13 cellular contexts compared by ENCODE assay signal in the genomic region with DNA sequence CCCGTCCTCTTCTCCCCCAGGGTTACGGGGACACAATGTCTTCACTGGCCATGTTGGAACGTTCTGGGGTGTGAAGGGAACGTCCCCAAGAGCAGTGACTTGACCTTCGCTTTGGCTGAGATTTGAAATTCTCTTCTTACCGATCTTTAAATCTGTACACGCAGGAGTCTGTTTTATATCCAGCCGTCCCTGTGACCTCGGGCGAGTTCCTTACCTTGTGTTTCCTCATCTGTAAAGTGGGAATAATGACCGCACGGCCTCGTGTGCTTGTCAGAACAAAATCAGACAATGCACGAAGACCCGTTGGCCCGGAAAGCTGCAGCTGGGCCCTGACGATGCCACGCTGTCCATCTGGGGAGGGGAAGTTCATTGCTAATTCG.
"Had no signal": no experiment of that assay in that cellular context is flagged by ENCODE, and none has a peak within 500 bp of the region (broad histone marks: within the 10 kb centered on the region; RNA-seq: fewer than 3 reads in every experiment).

No MANE protein-coding gene starts in this region.

- H3K9me3 ChIP-seq: breast epithelium, heart left ventricle, thoracic aorta had no signal

- H3K36me3 Mint-ChIP-seq: activated CD8-positive, alpha-beta memory T cell treated with anti-CD3 and anti-CD28 coated beads, Interleukin-2, amount 10 ng/mL, durations not matched to agents 7 days and 5 days; activated naive CD8-positive, alpha-beta T cell had no signal

- H3K4me1 Mint-ChIP-seq: activated CD8-positive, alpha-beta memory T cell treated with anti-CD3 and anti-CD28 coated beads, Interleukin-2, amount 10 ng/mL, durations not matched to agents 7 days and 5 days had no signal

- ATAC-seq: activated CD4-positive, CD25-positive, alpha-beta regulatory T cell treated with anti-CD3 and anti-CD28 coated beads, Interleukin-2, amount 50 U/mL, for 24 hours; activated CD8-positive, alpha-beta memory T cell treated with anti-CD3 and anti-CD28 coated beads, Interleukin-2, amount 10 ng/mL, durations not matched to agents 7 days and 5 days; activated T-cell treated with anti-CD3 and anti-CD28 coated beads, Interleukin-2, amount 50 U/mL, for 4 hours had no signal

- H3K4me3 ChIP-seq: breast epithelium, heart left ventricle, thoracic aorta had no signal

- H3K36me3 ChIP-seq: breast epithelium, heart left ventricle, thoracic aorta had no signal

- H3K4me3 Mint-ChIP-seq: activated CD8-positive, alpha-beta memory T cell treated with anti-CD3 and anti-CD28 coated beads, Interleukin-2, amount 10 ng/mL, durations not matched to agents 7 days and 5 days; activated naive CD8-positive, alpha-beta T cell; activated T-cell treated with anti-CD3 and anti-CD28 coated beads, Interleukin-2, amount 50 U/mL, for 4 hours; stimulated activated naive CD8-positive, alpha-beta T cell treated with anti-CD3 and anti-CD28 coated beads, Interleukin-15, Interleukin-2, amounts not matched to agents 100 ng/mL and 50 ng/mL, for 24 hours; T-helper 2 cell treated with Interferon-gamma antibody and Interleukin-4, amounts not matched to agents 5 μg/mL and 100 μg/mL, for 36 hours had no signal

- H3K27ac Mint-ChIP-seq: activated CD8-positive, alpha-beta memory T cell treated with anti-CD3 and anti-CD28 coated beads, Interleukin-2, amount 10 ng/mL, durations not matched to agents 7 days and 5 days; activated naive CD8-positive, alpha-beta T cell; stimulated activated naive CD8-positive, alpha-beta T cell treated with anti-CD3 and anti-CD28 coated beads, Interleukin-15, Interleukin-2, amounts not matched to agents 100 ng/mL and 50 ng/mL, for 24 hours; T-helper 2 cell treated with Interferon-gamma antibody and Interleukin-4, amounts not matched to agents 5 μg/mL and 100 μg/mL, for 36 hours had no signal

- H3K9me3 Mint-ChIP-seq: activated T-cell treated with anti-CD3 and anti-CD28 coated beads, Interleukin-2, amount 50 U/mL, for 4 hours; stimulated activated naive CD8-positive, alpha-beta T cell treated with anti-CD3 and anti-CD28 coated beads, Interleukin-15, Interleukin-2, amounts not matched to agents 100 ng/mL and 50 ng/mL, for 24 hours; T-helper 2 cell treated with Interferon-gamma antibody and Interleukin-4, amounts not matched to agents 5 μg/mL and 100 μg/mL, for 36 hours had no signal

- H3K4me1 ChIP-seq: breast epithelium had no signal

- DNase-seq: activated CD8-positive, alpha-beta memory T cell treated with anti-CD3 and anti-CD28 coated beads, Interleukin-2, amount 10 ng/mL, durations not matched to agents 7 days and 5 days; activated gamma-delta T cell; activated T-cell treated with anti-CD3 and anti-CD28 coated beads, Interleukin-2, amount 50 U/mL, for 4 hours; dorsolateral prefrontal cortex; foreskin melanocyte; stimulated activated CD4-positive, alpha-beta T cell treated with anti-CD3 and anti-CD28 coated beads, Interleukin-4, amount 100 ng/mL, for 24 hours had no signal

- H3K27ac ChIP-seq: dorsolateral prefrontal cortex, thoracic aorta had no signal
